In genomic region chr20:13515291-13515690, GRCh38 we compare ENCODE assay signal across 27 cellular contexts.
"Had no signal": no experiment of that assay in that cellular context is flagged by ENCODE, and none has a peak within 500 bp of the region (broad histone marks: within the 10 kb centered on the region; RNA-seq: fewer than 3 reads in every experiment).

No MANE protein-coding gene starts in this region.

- DNase-seq: dermis blood vessel endothelial cell; effector memory CD4-positive, alpha-beta T cell; foreskin keratinocyte; heart left ventricle; left cardiac atrium; left lung; mesendoderm; midbrain; naive thymus-derived CD4-positive, alpha-beta T cell; nucleus accumbens; stimulated activated CD4-positive, alpha-beta T cell treated with anti-CD3 and anti-CD28 coated beads, Interleukin-12 subunit alpha, Interleukin-12 subunit beta, amount 100 ng/mL, for 4 hours; stimulated activated CD4-positive, alpha-beta T cell treated with anti-CD3 and anti-CD28 coated beads, Interleukin-1b, Interleukin-23, amount 100 ng/mL, for 48 hours; stimulated activated CD4-positive, alpha-beta T cell treated with anti-CD3 and anti-CD28 coated beads, Interleukin-4, amount 100 ng/mL, for 1 hour; stimulated activated CD8-positive, alpha-beta memory T cell treated with anti-CD3 and anti-CD28 coated beads, Interleukin-4, amount 100 ng/mL, for 48 hours; stimulated activated naive CD4-positive, alpha-beta T cell; stimulated activated naive CD8-positive, alpha-beta T cell treated with anti-CD3 and anti-CD28 coated beads, Interleukin-15, amount 100 ng/mL, for 72 hours; thyroid gland; trophoblast cell had no signal

- H3K4me1 ChIP-seq: foreskin keratinocyte, gastroesophageal sphincter, heart left ventricle, left lung, prostate gland, right atrium auricular region, thyroid gland, vagina had no signal

- H3K4me3 Mint-ChIP-seq: naive thymus-derived CD4-positive, alpha-beta T cell; nephron; stimulated activated naive CD8-positive, alpha-beta T cell treated with anti-CD3 and anti-CD28 coated beads, Interleukin-15, amount 100 ng/mL, for 72 hours had no signal

- H3K4me2 ChIP-seq: hepatocyte, smooth muscle cell had no signal

- H3K4me1 Mint-ChIP-seq: nephron; stimulated activated naive CD8-positive, alpha-beta T cell treated with anti-CD3 and anti-CD28 coated beads, Interleukin-15, amount 100 ng/mL, for 72 hours had no signal

- H3K36me3 ChIP-seq: prostate gland, right atrium auricular region, thyroid gland, vagina had no signal

- H3K27me3 Mint-ChIP-seq: naive thymus-derived CD4-positive, alpha-beta T cell; stimulated activated naive CD8-positive, alpha-beta T cell treated with anti-CD3 and anti-CD28 coated beads, Interleukin-15, amount 100 ng/mL, for 72 hours had no signal

- H3K79me2 ChIP-seq: hepatocyte had no signal

- H3K9me3 ChIP-seq: esophagus muscularis mucosa, gastroesophageal sphincter, prostate gland, right atrium auricular region, thyroid gland, vagina had no signal

- H3K27me3 ChIP-seq: esophagus muscularis mucosa, foreskin keratinocyte, gastroesophageal sphincter, heart left ventricle, hepatocyte, left lung, right atrium auricular region, thyroid gland, vagina had no signal

- H3K4me3 ChIP-seq: coronary artery, esophagus muscularis mucosa, gastroesophageal sphincter, heart left ventricle, hepatocyte, left lung, prostate gland, right atrium auricular region, smooth muscle cell, thyroid gland, vagina had no signal

- H3K27ac Mint-ChIP-seq: naive thymus-derived CD4-positive, alpha-beta T cell; nephron had no signal

- H2AFZ ChIP-seq: hepatocyte had no signal

- H3K27ac ChIP-seq: coronary artery, esophagus muscularis mucosa, foreskin keratinocyte, gastroesophageal sphincter, heart left ventricle, hepatocyte, left lung, prostate gland, right atrium auricular region, thyroid gland, vagina had no signal
